15 cellular contexts compared by ENCODE assay signal in genomic region chr7:151306374-151306773, GRCh38. TPM values are rescaled to one million over a fixed set of nuclear protein-coding genes. Genes with fewer than 3 reads are reported as not detected.
A peak's percentile ranks its signal among the peaks of the same experiment; 100 is the strongest.
DNase-seq lines count a peak whose midpoint lies in the region; TF ChIP-seq lines count a peak whose summit lies in the region.
"Had no signal": no experiment of that assay in that cellular context is flagged by ENCODE, and none has a peak within 500 bp of the region (broad histone marks: within the 10 kb centered on the region; RNA-seq: fewer than 3 reads in every experiment).

No MANE protein-coding gene starts in this region.

- H3K4me3 ChIP-seq in coronary artery (no peak overlapping the region), endodermal cell (ENCODE audit: low read length) (no peak overlapping the region)
- H3K4me3 ChIP-seq: A549 had no signal

- H3K27ac ChIP-seq in coronary artery (no peak overlapping the region), endodermal cell (ENCODE audit: low read depth, low read length) (no peak overlapping the region)
- H3K27ac ChIP-seq: A549, C4-2B had no signal

- H3K27me3 Mint-ChIP-seq in activated naive CD4-positive, alpha-beta T cell treated with anti-CD3 and anti-CD28 coated beads, Interleukin-2, amount 50 U/mL, for 24 hours, result peaks cover 11% of the 10 kb centered on the region
- H3K27me3 Mint-ChIP-seq in endodermal cell (ENCODE audit: insufficient read depth), result peaks cover 26% of the 10 kb centered on the region

- no peak for TF ChIP-seq CTCF in coronary artery (IDR thresholded peaks at IDR 0.05)
- TF ChIP-seq CTCF in endodermal cell (conservative IDR thresholded peaks at IDR 0.05), result no peak

- H3K27me3 ChIP-seq in endodermal cell (ENCODE audit: control insufficient read depth, insufficient read depth, low read length, poor library complexity, severe bottlenecking), result peaks cover 8% of the 10 kb centered on the region

- H3K4me1 ChIP-seq in endodermal cell (ENCODE audit: control insufficient read depth, insufficient read depth, low read length), result peaks cover 4% of the 10 kb centered on the region
- H3K4me1 ChIP-seq: A549, BE2C had no signal

- H3K36me3 Mint-ChIP-seq in activated naive CD4-positive, alpha-beta T cell treated with anti-CD3 and anti-CD28 coated beads, Interleukin-2, amount 50 U/mL, for 24 hours, result no peaks in the 10 kb centered on the region
- no peaks in the 10 kb centered on the region for H3K36me3 Mint-ChIP-seq in endodermal cell (ENCODE audit: low read depth)
- H3K36me3 Mint-ChIP-seq: CD4-positive, alpha-beta memory T cell had no signal

- no peaks in the 10 kb centered on the region for H3K9me3 Mint-ChIP-seq in activated naive CD4-positive, alpha-beta T cell treated with anti-CD3 and anti-CD28 coated beads, Interleukin-2, amount 50 U/mL, for 24 hours
- H3K9me3 Mint-ChIP-seq in endodermal cell, result peaks cover 6% of the 10 kb centered on the region

- no peak overlapping the region for H3K4me3 Mint-ChIP-seq in activated naive CD4-positive, alpha-beta T cell treated with anti-CD3 and anti-CD28 coated beads, Interleukin-2, amount 50 U/mL, for 24 hours
- no peak overlapping the region for H3K4me3 Mint-ChIP-seq in endodermal cell
- H3K4me3 Mint-ChIP-seq: CD4-positive, alpha-beta memory T cell; H9 had no signal

- WGBS in endodermal cell (ENCODE audit: insufficient coverage in 1 of 2, insufficient read length in 1 of 2), 2 experiments, result 92 to 96% methylated on average over 7 to 8 of the region's 8 CpGs

- H3K9ac ChIP-seq in endodermal cell (ENCODE audit: extremely low read depth, low read length, poor library complexity, severe bottlenecking), result no peak overlapping the region

- peak overlapping the region; percentile 23 for H3K27ac Mint-ChIP-seq in activated naive CD4-positive, alpha-beta T cell treated with anti-CD3 and anti-CD28 coated beads, Interleukin-2, amount 50 U/mL, for 24 hours
- peak overlapping the region; percentile 74 for H3K27ac Mint-ChIP-seq in endodermal cell
- H3K27ac Mint-ChIP-seq: H9 had no signal

- DNase-seq in activated naive CD4-positive, alpha-beta T cell treated with Interleukin-2 at 50 U/mL for 16 hours, result no peak
- DNase-seq in coronary artery (ENCODE audit: low spot score), result peak; percentile 4
- no peak for DNase-seq in endodermal cell
- DNase-seq in stimulated activated CD8-positive, alpha-beta memory T cell treated with anti-CD3 and anti-CD28 coated beads, Interleukin-4, amount 100 ng/mL, for 48 hours, result peak; percentile 10
- DNase-seq in T-helper 9 cell, result no peak
- DNase-seq: BE2C; CD4-positive, alpha-beta memory T cell; DMS153; DMS79 treated with DMSO at 0.1 percent for 48 hours; EL; GOT3; H9 had no signal

- H3K4me1 Mint-ChIP-seq in activated naive CD4-positive, alpha-beta T cell treated with anti-CD3 and anti-CD28 coated beads, Interleukin-2, amount 50 U/mL, for 24 hours, result peaks cover 13% of the 10 kb centered on the region
- H3K4me1 Mint-ChIP-seq in endodermal cell, result peaks cover 25% of the 10 kb centered on the region

- no peaks in the 10 kb centered on the region for H3K36me3 ChIP-seq in endodermal cell (ENCODE audit: control insufficient read depth, insufficient read depth, low read length)
- H3K36me3 ChIP-seq: BE2C had no signal

- H3K9me3 ChIP-seq in endodermal cell (ENCODE audit: control insufficient read depth, low read length), result peaks cover 4% of the 10 kb centered on the region
- H3K9me3 ChIP-seq: BE2C had no signal

RNA-seq across cellular contexts. Expression of gene NUB1, which starts 35.2 kb away (rescaled TPM):
- 10 to 100 TPM; 50.2 to 64.7 TPM for total RNA-seq in endodermal cell
- 49.7 TPM for polyA plus RNA-seq in endodermal cell (2013, experiment 1 of 2)
- 48.8 TPM for polyA plus RNA-seq in endodermal cell (2013, experiment 2 of 2)

RNA-seq across cellular contexts. Expression of gene SMARCD3, which starts 57.9 kb away (rescaled TPM):
- 10 to 100 TPM; 40.0 to 43.5 TPM for total RNA-seq in endodermal cell
- 46.1 TPM for polyA plus RNA-seq in endodermal cell (2013, experiment 1 of 2)
- 41.7 TPM for polyA plus RNA-seq in endodermal cell (2013, experiment 2 of 2)

Comparison
In these comparisons a context has a peak if more than half of its experiments do, and no peak if none do; other contexts are left out.
1. DNase-seq: peak in coronary artery (single experiment) and stimulated activated CD8-positive, alpha-beta memory T cell treated with anti-CD3 and anti-CD28 coated beads, Interleukin-4, amount 100 ng/mL, for 48 hours (single experiment); none in activated naive CD4-positive, alpha-beta T cell treated with Interleukin-2 at 50 U/mL for 16 hours (single experiment), endodermal cell (single experiment) and T-helper 9 cell (single experiment).